In the genomic region with DNA sequence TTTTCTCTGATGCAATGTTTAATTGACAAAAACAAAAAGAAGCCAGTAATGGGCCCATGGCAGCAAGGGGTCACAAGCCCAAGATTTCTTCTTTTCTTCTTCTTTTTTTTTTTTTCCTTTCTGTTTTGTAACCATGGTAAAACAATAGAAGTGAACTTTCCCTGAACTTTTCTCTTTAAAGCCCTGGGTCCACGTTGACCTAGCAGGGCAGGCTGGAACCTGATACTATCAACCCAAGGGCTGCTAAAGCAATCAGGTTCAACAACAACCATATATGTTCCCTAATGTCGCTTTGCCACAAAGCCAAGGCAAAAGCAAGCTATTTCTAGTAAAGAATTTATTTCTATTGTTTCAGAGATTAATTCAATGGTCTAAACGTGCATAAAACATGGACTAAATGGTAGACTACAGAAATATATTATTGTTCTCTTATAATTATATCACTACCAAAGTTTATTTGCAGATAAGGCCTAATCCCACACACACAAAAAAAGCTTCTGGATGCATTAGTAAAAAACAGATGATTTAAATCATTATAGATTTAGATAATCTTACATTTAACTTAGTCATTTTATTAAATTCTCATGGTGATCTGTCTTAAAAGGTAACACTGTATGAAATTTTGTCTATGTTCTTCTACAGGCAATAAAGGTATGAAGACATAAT, we compare ENCODE assay signal across 1 cellular context.
TF ChIP-seq lines count a peak whose summit lies in the region.

No MANE protein-coding gene starts in this region.

TF ChIP-seq in HEK293, 187 proteins besides CTCF, POLR2A, EP300 and RAD21:
- no peak for TF ChIP-seq REPIN1 (tag by site-specific recombination; IDR thresholded peaks at IDR 0.05; ENCODE audit: low read depth)
- peak; percentile 50; the same call in 1 of the 2 replicates for TF ChIP-seq PRDM1 (tag by site-specific recombination; IDR thresholded peaks at IDR 0.05)
- TF ChIP-seq ZBTB10 (tag by site-specific recombination; IDR thresholded peaks at IDR 0.05) = no peak
- no peak for TF ChIP-seq ZNF626 (tag by site-specific recombination; IDR thresholded peaks at IDR 0.05)
- 0 out of 2 replicates have a peak, but pooled peaks have one; percentile 39 for TF ChIP-seq TRIM28 (IDR thresholded peaks at IDR 0.05; ENCODE audit: borderline replicate concordance, low read length)
TF ChIP-seq in HEK293: peak in this region for 2.
